Comparison of ENCODE assay signal across 1 cellular context in genomic region chr5:134586866-134587524, GRCh38.
TF ChIP-seq lines count a peak whose summit lies in the region.

No MANE protein-coding gene starts in this region.

TF ChIP-seq in HepG2, 621 proteins besides CTCF, POLR2A, EP300 and RAD21 (continued from another document and continues in another):
- TF ChIP-seq ZNF276 (CRISPR knock-in tag; IDR thresholded peaks at IDR 0.05; ENCODE audit: low read depth) (no peak), TGIF2 (CRISPR knock-in tag; IDR thresholded peaks at IDR 0.05) (no peak), SRSF1 (optimal IDR thresholded peaks at IDR 0.05; ENCODE audit: low read depth, low read length) (no peak), ZHX1 (CRISPR knock-in tag; IDR thresholded peaks at IDR 0.05; ENCODE audit: low read depth) (0 out of 2 replicates have a peak, but pooled peaks have one; percentile 39), SMC3 (IDR thresholded peaks at IDR 0.05; ENCODE audit: low read length) (peak; percentile 37), DDIT3 (CRISPR knock-in tag; IDR thresholded peaks at IDR 0.05) (no peak), ZNF780A (CRISPR knock-in tag; IDR thresholded peaks at IDR 0.05) (no peak), ZNF770 (CRISPR knock-in tag; IDR thresholded peaks at IDR 0.05) (peak; percentile 75), POGK (CRISPR knock-in tag; conservative IDR thresholded peaks at IDR 0.05) (0 out of 2 replicates have a peak, but pooled peaks have one; percentile 63), SMARCC2 (IDR thresholded peaks at IDR 0.05) (no peak), ZNF503 (CRISPR knock-in tag; IDR thresholded peaks at IDR 0.05) (no peak), ZNF614 (CRISPR knock-in tag; IDR thresholded peaks at IDR 0.05; ENCODE audit: borderline replicate concordance) (no peak), ARID5B (CRISPR knock-in tag; IDR thresholded peaks at IDR 0.05) (peak; percentile 11; the same call in 1 of the 2 replicates), NFKBIZ (CRISPR knock-in tag; IDR thresholded peaks at IDR 0.05) (no peak), KDM2A (CRISPR knock-in tag; IDR thresholded peaks at IDR 0.05; ENCODE audit: borderline replicate concordance, low read depth) (peak; percentile 65), HOXA5 (CRISPR knock-in tag; IDR thresholded peaks at IDR 0.05) (0 out of 2 replicates have a peak, but pooled peaks have one; percentile 3), FOXC1 (CRISPR knock-in tag; IDR thresholded peaks at IDR 0.05; ENCODE audit: borderline replicate concordance) (peak; percentile 38; the same call in 1 of the 2 replicates), TEAD3 (CRISPR knock-in tag; optimal IDR thresholded peaks at IDR 0.05; ENCODE audit: borderline replicate concordance) (peak; percentile 4), MEIS2 (CRISPR knock-in tag; IDR thresholded peaks at IDR 0.05) (no peak), HBP1 (CRISPR knock-in tag; IDR thresholded peaks at IDR 0.05; ENCODE audit: low read depth) (peak; percentile 33; the same call in 1 of the 2 replicates), ZGPAT (CRISPR knock-in tag; IDR thresholded peaks at IDR 0.05) (peak; percentile 37; the same call in 1 of the 2 replicates), ZMAT5 (CRISPR knock-in tag; IDR thresholded peaks at IDR 0.05; ENCODE audit: borderline replicate concordance, low read depth) (no peak), ETV5 (CRISPR knock-in tag; IDR thresholded peaks at IDR 0.05; ENCODE audit: borderline replicate concordance) (no peak), AHDC1 (CRISPR knock-in tag; IDR thresholded peaks at IDR 0.05; ENCODE audit: borderline replicate concordance) (0 out of 2 replicates have a peak, but pooled peaks have one; percentile 16), ZNF570 (CRISPR knock-in tag; IDR thresholded peaks at IDR 0.05; ENCODE audit: borderline replicate concordance) (no peak), KLF12 (CRISPR knock-in tag; IDR thresholded peaks at IDR 0.05; ENCODE audit: borderline replicate concordance) (no peak), REPIN1 (CRISPR knock-in tag; IDR thresholded peaks at IDR 0.05; ENCODE audit: borderline replicate concordance, low read depth) (peak; percentile 23; the same call in 1 of the 2 replicates), ZNF768 (CRISPR knock-in tag; IDR thresholded peaks at IDR 0.05) (peak; percentile 84)
